ENCODE assay signal across 1 cellular context in the genomic region with DNA sequence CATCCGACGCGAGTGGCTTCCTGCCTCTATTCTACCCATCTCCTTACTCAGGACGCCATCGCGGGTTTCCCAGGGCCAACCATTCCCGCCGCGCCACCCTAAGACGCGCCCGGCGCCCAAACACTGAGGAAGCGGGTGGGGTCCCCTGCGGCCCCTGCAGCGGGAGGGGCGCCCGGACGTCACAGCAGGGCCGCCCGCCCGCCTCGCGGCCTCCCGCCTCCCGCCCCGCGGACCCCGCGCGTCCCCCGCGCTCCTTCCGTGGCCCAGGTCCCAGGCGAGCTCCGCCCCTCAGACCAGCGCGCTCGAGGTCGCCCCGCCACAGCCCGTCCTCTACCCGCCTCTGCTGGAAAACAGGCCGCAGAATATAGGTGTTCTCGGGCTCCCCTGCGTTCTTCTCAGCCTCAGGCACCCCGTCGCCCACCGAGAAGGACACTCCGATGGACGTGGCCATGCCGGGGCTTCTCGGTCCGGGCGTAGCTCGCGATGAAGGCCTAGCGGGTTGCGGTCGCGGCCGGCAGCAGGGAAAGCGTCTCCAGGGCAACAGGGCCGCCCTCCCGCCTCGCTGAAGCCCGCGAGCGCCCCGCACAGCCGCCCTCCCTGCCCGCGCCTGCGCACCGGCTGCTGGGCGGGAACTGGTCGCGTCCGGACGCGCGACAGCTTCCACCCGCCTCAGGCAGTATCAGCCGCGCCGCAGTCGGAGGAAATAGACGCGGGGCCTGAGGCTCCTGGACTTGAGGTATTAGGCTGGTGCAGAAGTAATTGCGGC.
TF ChIP-seq lines count a peak whose summit lies in the region.

Gene DYNLT2B, minus strand, starts transcription at position 539 of the 766 bp plus-strand sequence. Its CDS starts 88 bp downstream, at position 451.

TF ChIP-seq in GM12878, 131 proteins besides CTCF, POLR2A, EP300 and RAD21 (continued from another document and continues in another):
- TF ChIP-seq, protein P1, sequence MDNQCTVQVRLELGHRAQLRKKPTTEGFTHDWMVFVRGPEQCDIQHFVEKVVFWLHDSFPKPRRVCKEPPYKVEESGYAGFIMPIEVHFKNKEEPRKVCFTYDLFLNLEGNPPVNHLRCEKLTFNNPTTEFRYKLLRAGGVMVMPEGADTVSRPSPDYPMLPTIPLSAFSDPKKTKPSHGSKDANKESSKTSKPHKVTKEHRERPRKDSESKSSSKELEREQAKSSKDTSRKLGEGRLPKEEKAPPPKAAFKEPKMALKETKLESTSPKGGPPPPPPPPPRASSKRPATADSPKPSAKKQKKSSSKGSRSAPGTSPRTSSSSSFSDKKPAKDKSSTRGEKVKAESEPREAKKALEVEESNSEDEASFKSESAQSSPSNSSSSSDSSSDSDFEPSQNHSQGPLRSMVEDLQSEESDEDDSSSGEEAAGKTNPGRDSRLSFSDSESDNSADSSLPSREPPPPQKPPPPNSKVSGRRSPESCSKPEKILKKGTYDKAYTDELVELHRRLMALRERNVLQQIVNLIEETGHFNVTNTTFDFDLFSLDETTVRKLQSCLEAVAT (IDR thresholded peaks at IDR 0.05), result no peak; the same call in 1 of the 2 replicates
- peak; percentile 69 for TF ChIP-seq BACH1 (IDR thresholded peaks at IDR 0.05; ENCODE audit: borderline replicate concordance)
- no peak for TF ChIP-seq TCF12 (IDR thresholded peaks at IDR 0.05; ENCODE audit: low read depth, low read length)
- TF ChIP-seq, protein P2, sequence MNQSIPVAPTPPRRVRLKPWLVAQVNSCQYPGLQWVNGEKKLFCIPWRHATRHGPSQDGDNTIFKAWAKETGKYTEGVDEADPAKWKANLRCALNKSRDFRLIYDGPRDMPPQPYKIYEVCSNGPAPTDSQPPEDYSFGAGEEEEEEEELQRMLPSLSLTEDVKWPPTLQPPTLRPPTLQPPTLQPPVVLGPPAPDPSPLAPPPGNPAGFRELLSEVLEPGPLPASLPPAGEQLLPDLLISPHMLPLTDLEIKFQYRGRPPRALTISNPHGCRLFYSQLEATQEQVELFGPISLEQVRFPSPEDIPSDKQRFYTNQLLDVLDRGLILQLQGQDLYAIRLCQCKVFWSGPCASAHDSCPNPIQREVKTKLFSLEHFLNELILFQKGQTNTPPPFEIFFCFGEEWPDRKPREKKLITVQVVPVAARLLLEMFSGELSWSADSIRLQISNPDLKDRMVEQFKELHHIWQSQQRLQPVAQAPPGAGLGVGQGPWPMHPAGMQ (IDR thresholded peaks at IDR 0.05; ENCODE audit: borderline replicate concordance), result peak; percentile 8; the same call in 1 of the 2 replicates
- TF ChIP-seq MTA3 (IDR thresholded peaks at IDR 0.05; ENCODE audit: borderline replicate concordance, low read length), result no peak
- TF ChIP-seq IKZF1 (conservative IDR thresholded peaks at IDR 0.05), result peak; percentile 83
- TF ChIP-seq KLF5 (IDR thresholded peaks at IDR 0.05; ENCODE audit: partially characterized antibody), result peak; percentile 35
- TF ChIP-seq USF2 (IDR thresholded peaks at IDR 0.05; ENCODE audit: borderline replicate concordance, low read depth, low read length), result no peak
- TF ChIP-seq CREM (IDR thresholded peaks at IDR 0.05; ENCODE audit: low read depth), result peak; percentile 80
- no peak for TF ChIP-seq HDAC2 (IDR thresholded peaks at IDR 0.05)
- peak; percentile 15 for TF ChIP-seq SIX5 (IDR thresholded peaks at IDR 0.05; ENCODE audit: low read depth, low read length, severe bottlenecking)
- TF ChIP-seq SRF (IDR thresholded peaks at IDR 0.05; ENCODE audit: low read depth in 2 of 2, low read length in 2 of 2), result peak in 1 of 2 experiments; percentile 54; a peak in 1 of 4 replicates
- no peak for TF ChIP-seq ASH2L (IDR thresholded peaks at IDR 0.05; ENCODE audit: borderline replicate concordance, low read depth)
- peak; percentile 86 for TF ChIP-seq DPF2 (IDR thresholded peaks at IDR 0.05)
- no peak for TF ChIP-seq MEF2B (IDR thresholded peaks at IDR 0.05; ENCODE audit: partially characterized antibody, poor library complexity, severe bottlenecking)
- TF ChIP-seq NRF1 (conservative IDR thresholded peaks at IDR 0.05; ENCODE audit: low read depth, low read length), result peak; percentile 88
- TF ChIP-seq ETV6 (conservative IDR thresholded peaks at IDR 0.05 in 1 of 2, IDR thresholded peaks at IDR 0.05 in 1 of 2; ENCODE audit: borderline replicate concordance in 1 of 2, low read depth in 1 of 2), result peak in 1 of 2 experiments; percentile 28; a peak in 1 of 4 replicates
- peak; percentile 85 for TF ChIP-seq GATAD2B (conservative IDR thresholded peaks at IDR 0.05; ENCODE audit: low read depth)
- 0 out of 3 replicates have a peak, but pooled peaks of 1 of the 2 experiments have one; percentile 8 for TF ChIP-seq EGR1 (IDR thresholded peaks at IDR 0.05; ENCODE audit: borderline replicate concordance in 1 of 2, low read depth in 2 of 2, low read length in 2 of 2)
- TF ChIP-seq NR2F1 (conservative IDR thresholded peaks at IDR 0.05), result peak; percentile 72
- TF ChIP-seq ZSCAN29 (IDR thresholded peaks at IDR 0.05), result no peak; the same call in 1 of the 2 replicates
- TF ChIP-seq PML (IDR thresholded peaks at IDR 0.05; ENCODE audit: low read length), result peak; percentile 78; the same call in 1 of the 2 replicates
- TF ChIP-seq FOXM1 (IDR thresholded peaks at IDR 0.05; ENCODE audit: low read depth, low read length), result no peak
- no peak for TF ChIP-seq NFXL1 (IDR thresholded peaks at IDR 0.05; ENCODE audit: borderline replicate concordance)
- peak; percentile 15 for TF ChIP-seq SP1 (IDR thresholded peaks at IDR 0.05; ENCODE audit: low read depth, low read length)
- no peak for TF ChIP-seq SREBF1 (IDR thresholded peaks at IDR 0.05; ENCODE audit: low read length)
- TF ChIP-seq MEF2A (IDR thresholded peaks at IDR 0.05; ENCODE audit: insufficient read depth, low read depth, low read length), result no peak
- TF ChIP-seq JUND (IDR thresholded peaks at IDR 0.05; ENCODE audit: low read depth, low read length), result no peak
- peak; percentile 62; the same call in 1 of the 2 replicates for TF ChIP-seq SIN3A (IDR thresholded peaks at IDR 0.05; ENCODE audit: low read depth, low read length)
- no peak; the same call in 1 of the 2 replicates for TF ChIP-seq STAT1 (conservative IDR thresholded peaks at IDR 0.05)
- peak; percentile 86 for TF ChIP-seq RB1 (IDR thresholded peaks at IDR 0.05; ENCODE audit: borderline replicate concordance)
- peak; percentile 85 for TF ChIP-seq RUNX3 (IDR thresholded peaks at IDR 0.05; ENCODE audit: low read length)
- peak; percentile 41; the same call in 1 of the 2 replicates for TF ChIP-seq HCFC1 (IDR thresholded peaks at IDR 0.05; ENCODE audit: low read length)
- TF ChIP-seq CREB1 (IDR thresholded peaks at IDR 0.05; ENCODE audit: low read depth), result peak; percentile 85
- TF ChIP-seq MXI1 (IDR thresholded peaks at IDR 0.05; ENCODE audit: low read depth, low read length), result 0 out of 2 replicates have a peak, but pooled peaks have one; percentile 32
- peak; percentile 86 for TF ChIP-seq NKRF (conservative IDR thresholded peaks at IDR 0.05)
- TF ChIP-seq TCF3 (IDR thresholded peaks at IDR 0.05; ENCODE audit: borderline replicate concordance, insufficient read depth, low read depth, low read length), result no peak
- peak; percentile 52; the same call in 1 of the 2 replicates for TF ChIP-seq CBFB (IDR thresholded peaks at IDR 0.05; ENCODE audit: low read depth)
- no peak for TF ChIP-seq ATF7 (IDR thresholded peaks at IDR 0.05; ENCODE audit: low read depth)
- no peak for TF ChIP-seq BRCA1 (IDR thresholded peaks at IDR 0.05; ENCODE audit: low read depth, low read length)
- no peak for TF ChIP-seq SMAD1 (IDR thresholded peaks at IDR 0.05; ENCODE audit: low read depth, partially characterized antibody)
- peak; percentile 69; the same call in 1 of the 3 replicates for TF ChIP-seq POU2F2 (IDR thresholded peaks at IDR 0.05; ENCODE audit: borderline replicate concordance, low read depth, low read length)
- peak; percentile 69 for TF ChIP-seq BMI1 (IDR thresholded peaks at IDR 0.05; ENCODE audit: borderline replicate concordance)
- TF ChIP-seq POLR2AphosphoS2 (IDR thresholded peaks at IDR 0.05; ENCODE audit: low read depth, low read length), result peak; percentile 59; the same call in 1 of the 2 replicates
- TF ChIP-seq USF1 (IDR thresholded peaks at IDR 0.05; ENCODE audit: borderline replicate concordance, extremely low read length, insufficient read depth, low read depth, low read length), result no peak
- peak; percentile 89 for TF ChIP-seq SMAD5 (IDR thresholded peaks at IDR 0.05; ENCODE audit: low read depth)
- TF ChIP-seq ZNF687 (IDR thresholded peaks at IDR 0.05), result peak; percentile 62; the same call in 1 of the 2 replicates
- peak; percentile 59 for TF ChIP-seq EED (IDR thresholded peaks at IDR 0.05; ENCODE audit: low read depth)
- no peak for TF ChIP-seq NFIC (IDR thresholded peaks at IDR 0.05; ENCODE audit: low read depth, low read length)
- TF ChIP-seq POLR2AphosphoS5 (IDR thresholded peaks at IDR 0.05; ENCODE audit: low read length), result peak; percentile 86
- TF ChIP-seq ZNF592 (IDR thresholded peaks at IDR 0.05), result no peak
